In the genomic region with DNA sequence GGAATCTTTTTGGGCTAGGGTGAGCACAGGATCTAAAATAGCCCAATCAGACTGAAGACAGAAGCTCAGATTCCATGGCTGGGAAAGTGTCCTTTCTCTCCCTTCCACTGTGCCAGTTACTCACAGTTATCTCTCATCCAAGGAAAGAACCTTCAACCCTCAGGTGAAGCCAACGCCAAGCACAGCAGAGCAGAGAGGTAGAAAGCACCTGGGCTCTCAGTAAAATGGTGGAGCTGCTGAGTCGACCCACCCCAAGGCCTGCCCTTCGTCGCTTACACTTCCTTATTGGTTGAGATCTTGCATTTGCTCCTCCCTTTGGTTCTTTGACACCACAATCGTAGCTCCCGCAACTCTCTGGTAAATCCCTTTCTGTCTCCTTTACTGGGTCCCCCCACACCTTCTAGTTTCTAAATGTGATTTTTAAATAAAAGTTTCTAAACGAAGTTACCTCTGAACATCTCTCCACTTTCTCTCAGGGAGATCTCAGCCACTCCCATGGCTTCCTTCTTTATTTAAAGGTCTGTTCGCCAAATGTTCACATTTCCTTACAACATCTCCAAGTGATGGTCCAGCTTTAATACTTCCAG, we compare ENCODE assay signal across 8 cellular contexts. TPM values are rescaled to one million over a fixed set of nuclear protein-coding genes. Genes with fewer than 3 reads are reported as not detected.
DNase-seq lines count a peak whose midpoint lies in the region; ATAC-seq and TF ChIP-seq lines count a peak whose summit lies in the region.

No MANE protein-coding gene starts in this region.

- H3K9me3 ChIP-seq in Peyer's patch (no peaks in the 10 kb centered on the region), lung (ENCODE audit: control insufficient read depth in 2 of 2, insufficient read depth in 1 of 2, low read length in 1 of 2) (no peaks in the 10 kb centered on the region)

- H3K4me1 ChIP-seq in Peyer's patch: peaks cover 0 to 24% (median 0%) of the 10 kb centered on the region in 4 donors
- peaks cover 0 to 4% of the 10 kb centered on the region in 2 donors for H3K4me1 ChIP-seq in lung (ENCODE audit: control insufficient read depth in 2 of 2, insufficient read depth in 2 of 2, low read length in 2 of 2)

- H3K27ac ChIP-seq in Peyer's patch (peak overlapping the region; percentile 53 to 79 (median 63)), lung (ENCODE audit: low read depth in 1 of 2, low read length in 1 of 2) (peak overlapping the region in 1 of 2 donors; percentile 35)

- no peak for DNase-seq in activated CD4-positive, CD25-positive, alpha-beta regulatory T cell (lab: John Stamatoyannopoulos, UW)
- peak in 2 of 3 donors; percentile 65 to 74 for DNase-seq in Peyer's patch
- no peak for DNase-seq in lung (ENCODE audit: low spot score)
- no peak for DNase-seq in erythroblast (lab: John Stamatoyannopoulos, UW)
- no peak for DNase-seq in posterior vena cava (ENCODE audit: low spot score)
- DNase-seq in epidermal melanocyte (ENCODE audit: insufficient read length, low spot score): no peak

- TF ChIP-seq POLR2A in Peyer's patch (IDR thresholded peaks at IDR 0.05) (no peak), erythroblast (IDR thresholded peaks at IDR 0.05; ENCODE audit: low read length) (no peak)

- H3K27me3 ChIP-seq in Peyer's patch (no peaks in the 10 kb centered on the region), lung (ENCODE audit: control insufficient read depth, insufficient read depth) (no peaks in the 10 kb centered on the region)

- intact Hi-C loops in posterior vena cava (cut with DNase I): no loop called here

- H3K36me3 ChIP-seq in Peyer's patch: no peaks in the 10 kb centered on the region
- no peaks in the 10 kb centered on the region for H3K36me3 ChIP-seq in lung (ENCODE audit: control insufficient read depth in 2 of 2, insufficient read depth in 2 of 2, low read length in 2 of 2)

- ATAC-seq in activated CD4-positive, CD25-positive, alpha-beta regulatory T cell treated with anti-CD3 and anti-CD28 coated beads, Interleukin-2, amount 50 U/mL, for 24 hours: peak; percentile 56 to 62
- ATAC-seq in HG02798 (IDR thresholded peaks at IDR 0.05; ENCODE audit: poor library complexity, unreplicated experiment) (peak; percentile 85), lung (ENCODE audit: insufficient read depth, low FRiP score) (peak; percentile 73)

- no peak for TF ChIP-seq CTCF in Peyer's patch (IDR thresholded peaks at IDR 0.05)
- TF ChIP-seq CTCF in lung (IDR thresholded peaks at IDR 0.05; ENCODE audit: control extremely low read depth, extremely low read depth): no peak

- peak overlapping the region; percentile 1 to 43 (median 19) for H3K4me3 ChIP-seq in Peyer's patch
- no peak overlapping the region for H3K4me3 ChIP-seq in lung

- 32 to 76% methylated on average over 8 of the region's 8 CpGs for WGBS in lung, 2 donors

RNA-seq across cellular contexts. Expression of gene SLC30A1, which starts 27.5 kb away (rescaled TPM):
- total RNA-seq in Peyer's patch (10 to 100 TPM in 3 of 4 donors, 1 to 10 TPM in 1; 5.8 to 44.7 (median 34.9) TPM), lung (10 to 100 TPM; 23.6 to 26.3 TPM), posterior vena cava (10 to 100 TPM; 20.7 to 25.8 TPM)
- polyA plus RNA-seq in lung: 1 to 10 TPM; 3.1 to 5.3 TPM

Comparison
In these comparisons a context has a peak if more than half of its experiments do, and no peak if none do; other contexts are left out.
1. DNase-seq: peak in Peyer's patch (2 of 3); none in activated CD4-positive, CD25-positive, alpha-beta regulatory T cell (0 of 4), lung (single experiment), erythroblast (0 of 2), posterior vena cava (single experiment) and epidermal melanocyte (single experiment).
2. Peak in every context shown above with its lines, with median percentiles within 50 percentile points of each other: ATAC-seq.